23 cellular contexts compared by ENCODE assay signal in genomic region chr10:70604106-70604505, GRCh38. TPM values are rescaled to one million over a fixed set of nuclear protein-coding genes. Genes with fewer than 3 reads are reported as not detected.
DNase-seq lines count a peak whose midpoint lies in the region; ATAC-seq, FAIRE-seq and TF ChIP-seq lines count a peak whose summit lies in the region.
"Had no signal": no experiment of that assay in that cellular context is flagged by ENCODE, and none has a peak within 500 bp of the region (broad histone marks: within the 10 kb centered on the region; RNA-seq: fewer than 3 reads in every experiment).

No MANE protein-coding gene starts in this region.

- CTCF ChIA-PET in activated CD8-positive, alpha-beta T cell treated with anti-CD3 and anti-CD28 coated beads for 36 hours (lab: Charles Lee): no interaction called here

- H3K9me3 ChIP-seq in lower lobe of right lung: no peaks in the 10 kb centered on the region
- H3K9me3 ChIP-seq: Caco-2, transverse colon had no signal

- TF ChIP-seq POLR2A in GM12891 (IDR thresholded peaks at IDR 0.05; ENCODE audit: low read depth, low read length): no peak

- H3K4me1 ChIP-seq in lower lobe of right lung: no peaks in the 10 kb centered on the region
- H3K4me1 ChIP-seq: Caco-2, transverse colon had no signal

- H3K36me3 ChIP-seq in lower lobe of right lung: no peaks in the 10 kb centered on the region
- H3K36me3 ChIP-seq: transverse colon had no signal

- peak overlapping the region; percentile 98 for H3K4me3 Mint-ChIP-seq in activated CD8-positive, alpha-beta T cell treated with anti-CD3 and anti-CD28 coated beads for 36 hours
- H3K4me3 Mint-ChIP-seq in natural killer cell: peak overlapping the region; percentile 100
- H3K4me3 Mint-ChIP-seq: activated B cell treated with CpG ODN at 0.5 μM for 24 hours had no signal

- H3K9me3 Mint-ChIP-seq in activated CD8-positive, alpha-beta T cell treated with anti-CD3 and anti-CD28 coated beads for 36 hours: no peaks in the 10 kb centered on the region
- no peaks in the 10 kb centered on the region for H3K9me3 Mint-ChIP-seq in natural killer cell
- H3K9me3 Mint-ChIP-seq: activated B cell treated with CpG ODN at 0.5 μM for 24 hours had no signal

- H3K27me3 ChIP-seq in lower lobe of right lung (ENCODE audit: low read depth): no peaks in the 10 kb centered on the region
- H3K27me3 ChIP-seq: transverse colon had no signal

- peaks cover 28% of the 10 kb centered on the region for H3K36me3 Mint-ChIP-seq in activated CD8-positive, alpha-beta T cell treated with anti-CD3 and anti-CD28 coated beads for 36 hours (ENCODE audit: low read depth)
- H3K36me3 Mint-ChIP-seq in natural killer cell: peaks cover 7% of the 10 kb centered on the region

- H3K27ac ChIP-seq in lower lobe of right lung: no peak overlapping the region
- H3K27ac ChIP-seq: GM23248, transverse colon had no signal

- peak overlapping the region; percentile 97 for H3K27ac Mint-ChIP-seq in activated CD8-positive, alpha-beta T cell treated with anti-CD3 and anti-CD28 coated beads for 36 hours
- H3K27ac Mint-ChIP-seq in natural killer cell: peak overlapping the region; percentile 95 to 97
- H3K27ac Mint-ChIP-seq: activated B cell treated with CpG ODN at 0.5 μM for 24 hours had no signal

- POLR2A ChIA-PET in activated CD8-positive, alpha-beta T cell treated with anti-CD3 and anti-CD28 coated beads for 36 hours (lab: Charles Lee): no interaction called here

- no peak overlapping the region for H3K4me3 ChIP-seq in lower lobe of right lung
- H3K4me3 ChIP-seq: GM23248, transverse colon had no signal

- peak; percentile 57 for FAIRE-seq in GM12891 (lab: Jason Lieb, UNC)
- FAIRE-seq: A204.1, endometrium had no signal

- TF ChIP-seq CTCF in activated CD8-positive, alpha-beta T cell treated with anti-CD3 and anti-CD28 coated beads for 36 hours (IDR thresholded peaks at IDR 0.05): no peak
- TF ChIP-seq CTCF in natural killer cell (IDR thresholded peaks at IDR 0.05): no peak
- no peak for TF ChIP-seq CTCF in lower lobe of right lung (IDR thresholded peaks at IDR 0.05)

- intact Hi-C loops in activated CD8-positive, alpha-beta T cell treated with anti-CD3 and anti-CD28 coated beads for 36 hours (cut with micrococcal nuclease): no loop called here
- intact Hi-C loops in natural killer cell (cut with micrococcal nuclease): loop anchor here (5.0 kb wide), 1 partner anchor 47 kb away; no protein-coding TSS in a partner anchor
- intact Hi-C loops in lower lobe of right lung (cut with DNase I): no loop called here

- H3K27me3 Mint-ChIP-seq in activated CD8-positive, alpha-beta T cell treated with anti-CD3 and anti-CD28 coated beads for 36 hours: no peaks in the 10 kb centered on the region
- no peaks in the 10 kb centered on the region for H3K27me3 Mint-ChIP-seq in natural killer cell (ENCODE audit: low read depth in 2 of 2)
- H3K27me3 Mint-ChIP-seq: activated B cell treated with CpG ODN at 0.5 μM for 24 hours had no signal

- ATAC-seq in activated CD8-positive, alpha-beta T cell treated with anti-CD3 and anti-CD28 coated beads for 36 hours: no peak
- ATAC-seq in natural killer cell (peak in 1 of 3 donors; percentile 9), HG03521 (IDR thresholded peaks at IDR 0.05; ENCODE audit: unreplicated experiment) (no peak), lower lobe of right lung (no peak)

- H3K4me1 Mint-ChIP-seq in activated CD8-positive, alpha-beta T cell treated with anti-CD3 and anti-CD28 coated beads for 36 hours (ENCODE audit: low read depth): peaks cover 54% of the 10 kb centered on the region
- peaks cover 59 to 80% of the 10 kb centered on the region in 2 donors for H3K4me1 Mint-ChIP-seq in natural killer cell
- H3K4me1 Mint-ChIP-seq: activated B cell treated with CpG ODN at 0.5 μM for 24 hours had no signal

- DNase-seq in NCI-H748 (lab: John Stamatoyannopoulos, UW; ENCODE audit: unreplicated experiment) (peak; percentile 2), NCI-H748 treated with DMSO at 0.1 percent for 48 hours (lab: John Stamatoyannopoulos, UW) (no peak), GM12891 (ENCODE audit: insufficient read length, low spot score) (no peak), natural killer cell (no peak), SIG-M5 treated with dmso at 0.1 percent for 504 hours (lab: John Stamatoyannopoulos, UW; ENCODE audit: unreplicated experiment) (no peak), lower lobe of right lung (no peak)
- no peak for DNase-seq in activated CD8-positive, alpha-beta T cell treated with anti-CD3 and anti-CD28 coated beads for 36 hours
- DNase-seq: activated B cell treated with CpG ODN at 0.5 μM for 24 hours; amniotic stem cell; GM23248; mammary epithelial cell; NCI-H774; nucleus accumbens; OCI-M1; stimulated activated CD4-positive, alpha-beta T cell treated with anti-CD3 and anti-CD28 coated beads, Interleukin-4, amount 100 ng/mL, for 24 hours; T-helper 9 cell; transverse colon had no signal

TF ChIP-seq in GM12891, 5 proteins besides CTCF, POLR2A, EP300 and RAD21:
- no peak for TF ChIP-seq POU2F2 (IDR thresholded peaks at IDR 0.05; ENCODE audit: low read depth, low read length)
- no peak for TF ChIP-seq POLR2AphosphoS5 (IDR thresholded peaks at IDR 0.05; ENCODE audit: low read depth, low read length)
- TF ChIP-seq TAF1 (IDR thresholded peaks at IDR 0.05; ENCODE audit: low read depth, low read length): no peak
- no peak for TF ChIP-seq SPI1 (IDR thresholded peaks at IDR 0.05; ENCODE audit: low read depth, low read length)
- no peak for TF ChIP-seq PAX5 (IDR thresholded peaks at IDR 0.05; ENCODE audit: insufficient read depth, low read length, severe bottlenecking)

RNA-seq across cellular contexts. Expression of gene PRF1, which starts 1.6 kb away (rescaled TPM):
- 13.2 TPM for polyA plus RNA-seq in GM12891 (2012; ENCODE audit: low read depth, missing spikeins)
- total RNA-seq in activated CD8-positive, alpha-beta T cell treated with anti-CD3 and anti-CD28 coated beads for 36 hours: 100 to 1,000 TPM; 107 to 113 TPM
- total RNA-seq in natural killer cell: 1,000 to 10,000 TPM; 1,641 to 2,133 (median 1,982) TPM
- total RNA-seq in lower lobe of right lung: 29.5 TPM
- total RNA-seq: fibroblast of lung, GM23248, kidney epithelial cell, mammary epithelial cell had no signal
- polyA plus RNA-seq: fibroblast of lung, GM23248 had no signal

Comparison
In these comparisons a context has a peak if more than half of its experiments do, and no peak if none do; other contexts are left out.
1. RNA of gene PRF1, which starts 1.6 kb away (total RNA-seq): 1,641 to 2,133 TPM in natural killer cell; 107 to 113 TPM in activated CD8-positive, alpha-beta T cell treated with anti-CD3 and anti-CD28 coated beads for 36 hours and 29.5 TPM in lower lobe of right lung (single experiment); every median in the first group is over 10 times any median in the second.